ENCODE assay signal across 8 cellular contexts in the genomic region with DNA sequence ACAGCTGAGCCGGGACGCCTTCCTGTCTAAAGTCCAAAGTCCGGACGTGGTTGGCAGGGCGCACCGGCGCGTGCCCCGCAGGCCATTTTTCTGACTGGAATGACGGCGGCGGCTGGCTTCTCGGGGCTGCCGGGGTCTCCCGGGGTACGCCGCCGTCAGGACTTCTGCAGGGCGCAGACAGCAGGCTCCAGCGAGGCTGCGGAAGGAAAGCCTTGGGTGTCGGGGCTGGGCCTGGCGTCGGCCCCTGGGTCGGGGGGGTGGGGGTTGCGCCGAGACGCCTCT. TPM values are rescaled to one million over a fixed set of nuclear protein-coding genes. Genes with fewer than 3 reads are reported as not detected.
DNase-seq lines count a peak whose midpoint lies in the region; ATAC-seq and TF ChIP-seq lines count a peak whose summit lies in the region.

No MANE protein-coding gene starts in this region.

- H3K9me3 Mint-ChIP-seq in IgD-negative memory B cell: peaks cover 0 to 2% (median 0%) of the 10 kb centered on the region in 3 donors

- intact Hi-C loops in adrenal gland (cut with DNase I): loop anchor here in 1 of 2 donors (10.0 kb wide), 1 partner anchor 82 kb away; no protein-coding TSS in a partner anchor

- H4K20me1 ChIP-seq in smooth muscle cell (ENCODE audit: low read depth): peaks cover 33% of the 10 kb centered on the region

- peak; percentile 79 for DNase-seq in GM03348 (ENCODE audit: low spot score)
- peak in 4 of 7 donors; percentile 51 to 65 (median 62) for DNase-seq in adrenal gland
- DNase-seq in smooth muscle cell (lab: John Stamatoyannopoulos, UW; ENCODE audit: unreplicated experiment): no peak
- no peak for DNase-seq in globus pallidus (ENCODE audit: low spot score)
- no peak for DNase-seq in activated effector memory CD4-positive, alpha-beta T cell treated with Interleukin-2 at 50 U/mL for 16 hours

- H3K4me2 ChIP-seq in smooth muscle cell: peak overlapping the region; percentile 92

- H3F3A ChIP-seq in smooth muscle cell (ENCODE audit: low read depth): no peaks in the 10 kb centered on the region

- peak overlapping the region; percentile 98 to 99 (median 98) for H3K27ac Mint-ChIP-seq in IgD-negative memory B cell

- H3K27ac ChIP-seq in adrenal gland (peak overlapping the region; percentile 55 to 99 (median 97)), smooth muscle cell (ENCODE audit: low read depth) (peak overlapping the region; percentile 84)

- H3K36me3 Mint-ChIP-seq in IgD-negative memory B cell: peaks cover 3% of the 10 kb centered on the region

- peaks cover 44% of the 10 kb centered on the region for H3K79me2 ChIP-seq in smooth muscle cell (ENCODE audit: low read depth)

- no peaks in the 10 kb centered on the region for H3K9me3 ChIP-seq in adrenal gland (replicated peaks in 1 of 3)
- H3K9me3 ChIP-seq in iPS-15b (ENCODE audit: control insufficient read depth, insufficient read depth, low read length): peaks cover 3% of the 10 kb centered on the region
- no peaks in the 10 kb centered on the region for H3K9me3 ChIP-seq in smooth muscle cell (replicated peaks; ENCODE audit: low read depth)

- H3K4me3 ChIP-seq in adrenal gland: peak overlapping the region; percentile 25 to 95 (median 82)
- H3K4me3 ChIP-seq in iPS-15b (ENCODE audit: low read depth, low read length): peak overlapping the region; percentile 88
- peak overlapping the region; percentile 79 for H3K4me3 ChIP-seq in smooth muscle cell

- peaks cover 6 to 37% of the 10 kb centered on the region in 2 donors for H3K4me1 ChIP-seq in adrenal gland (replicated peaks in 1 of 2)
- no peaks in the 10 kb centered on the region for H3K4me1 ChIP-seq in iPS-15b (ENCODE audit: control insufficient read depth, insufficient read depth, low read length)
- peaks cover 24% of the 10 kb centered on the region for H3K4me1 ChIP-seq in smooth muscle cell (ENCODE audit: low read depth)

- H2AFZ ChIP-seq in smooth muscle cell (ENCODE audit: low read depth): peak overlapping the region; percentile 99

- H3K27me3 ChIP-seq in adrenal gland: no peaks in the 10 kb centered on the region
- peaks cover 9% of the 10 kb centered on the region for H3K27me3 ChIP-seq in iPS-15b (ENCODE audit: control insufficient read depth, insufficient read depth, low read length)
- no peaks in the 10 kb centered on the region for H3K27me3 ChIP-seq in smooth muscle cell (ENCODE audit: low read depth)

- TF ChIP-seq CTCF in adrenal gland (IDR thresholded peaks at IDR 0.05) (no peak), smooth muscle cell (IDR thresholded peaks at IDR 0.05; ENCODE audit: borderline replicate concordance, insufficient read depth, poor library complexity, severe bottlenecking) (no peak)

- 0 to 1% (median 0%) methylated on average over 5 to 28 of the region's 28 CpGs; no CpG with 5 or more reads in 1 of the 4 donors for WGBS in adrenal gland, 4 donors
- under 1% methylated on average over 23 of the region's 28 CpGs for whole genome bisulfite sequencing in smooth muscle cell (ENCODE audit: low lambda C conversion rate)

- no peak for TF ChIP-seq POLR2A in adrenal gland (IDR thresholded peaks at IDR 0.05)

- peak overlapping the region; percentile 94 to 97 (median 96) for H3K4me3 Mint-ChIP-seq in IgD-negative memory B cell

- H3K9ac ChIP-seq in iPS-15b (ENCODE audit: low read depth, low read length) (peak overlapping the region; percentile 84), smooth muscle cell (ENCODE audit: low read depth) (peak overlapping the region; percentile 93)

- H3K36me3 ChIP-seq in adrenal gland (replicated peaks in 1 of 2) (no peaks in the 10 kb centered on the region), iPS-15b (ENCODE audit: control insufficient read depth, insufficient read depth, low read length) (no peaks in the 10 kb centered on the region), smooth muscle cell (ENCODE audit: low read depth) (no peaks in the 10 kb centered on the region)

- ATAC-seq in GM21529 (IDR thresholded peaks at IDR 0.05; ENCODE audit: unreplicated experiment): peak; percentile 36

- peaks cover 30 to 36% (median 31%) of the 10 kb centered on the region in 3 donors for H3K4me1 Mint-ChIP-seq in IgD-negative memory B cell

- no peaks in the 10 kb centered on the region for H3K27me3 Mint-ChIP-seq in IgD-negative memory B cell

RNA-seq across cellular contexts. Expression of gene MIA2, which starts 32.8 kb away (rescaled TPM):
- polyA plus RNA-seq in IgD-negative memory B cell (24.8 TPM), adrenal gland (10 to 100 TPM; 25.0 to 60.0 (median 39.2) TPM), smooth muscle cell (14.5 and 14.6 TPM in 2 replicates)
- total RNA-seq in adrenal gland (10 to 100 TPM; 24.8 to 62.0 (median 41.5) TPM), smooth muscle cell (18.6 and 28.4 TPM in 2 replicates)

Comparison
In these comparisons a context has a peak if more than half of its experiments do, and no peak if none do; other contexts are left out.
1. DNase-seq: peak in GM03348 (single experiment) and adrenal gland (4 of 7); none in smooth muscle cell (single experiment), globus pallidus (single experiment) and activated effector memory CD4-positive, alpha-beta T cell treated with Interleukin-2 at 50 U/mL for 16 hours (single experiment).
2. Peak in every context shown above with its lines, with median percentiles within 50 percentile points of each other: H3K4me3 ChIP-seq.